ENCODE assay signal across 1 cellular context in the genomic region with DNA sequence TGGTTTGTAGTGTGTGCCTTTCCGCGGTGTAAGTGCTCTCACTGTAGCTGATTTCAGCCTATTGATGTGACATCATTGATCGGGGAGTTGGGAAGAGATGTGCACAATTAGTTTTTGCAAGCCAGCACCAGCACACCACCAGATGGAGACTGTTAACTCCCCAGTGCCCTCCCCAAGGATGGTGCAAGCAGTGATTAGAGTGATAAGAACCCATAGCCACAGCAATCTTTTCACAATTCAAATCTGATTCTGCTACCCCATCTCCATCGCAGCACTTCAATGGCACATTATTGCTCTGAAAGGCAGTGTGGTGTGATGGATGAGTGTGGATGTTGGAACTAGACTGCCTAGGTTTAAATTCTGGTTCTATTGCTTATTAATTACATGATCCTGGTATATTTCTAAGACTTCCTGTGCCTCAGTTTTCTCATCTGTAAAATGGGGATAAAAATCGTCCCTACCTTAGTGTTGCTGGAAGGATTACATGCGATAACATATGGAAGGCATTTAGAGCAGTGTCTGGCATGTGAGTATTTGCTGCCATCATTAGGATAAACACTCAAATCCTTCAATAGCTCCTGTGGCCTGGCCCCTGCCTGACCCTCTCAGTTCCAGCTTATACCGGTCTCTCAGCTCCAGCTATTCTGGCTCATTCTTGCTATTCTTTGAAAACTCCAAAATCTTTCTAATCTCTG.
TF ChIP-seq lines count a peak whose summit lies in the region.

No MANE protein-coding gene starts in this region.

TF ChIP-seq in K562, 482 proteins besides CTCF, POLR2A, EP300 and RAD21 (continued from another document):
- no peak for TF ChIP-seq SMARCB1 (IDR thresholded peaks at IDR 0.05; ENCODE audit: insufficient read length, low read depth)
- no peak for TF ChIP-seq PHTF2 (CRISPR knock-in tag; IDR thresholded peaks at IDR 0.05)
- no peak for TF ChIP-seq ZNF41 (CRISPR knock-in tag; conservative IDR thresholded peaks at IDR 0.05)
- TF ChIP-seq SIRT6 (IDR thresholded peaks at IDR 0.05; ENCODE audit: low read depth, low read length), result no peak
TF ChIP-seq in K562: peak in this region for 12.
